1 cellular context compared by ENCODE assay signal in genomic region chr16:23678430-23679273, GRCh38.
A peak's percentile ranks its signal among the peaks of the same experiment; 100 is the strongest.
TF ChIP-seq lines count a peak whose summit lies in the region.

TSS of gene PLK1 (plus strand) at chr16:23678889. CDS start at chr16:23678933, 44 bp downstream.

TF ChIP-seq in HepG2, 621 proteins besides CTCF, POLR2A, EP300 and RAD21 (continued from another document and continues in another):
- TF ChIP-seq USF2 (IDR thresholded peaks at IDR 0.05; ENCODE audit: low read depth, low read length) (peak; percentile 64), USF2 (CRISPR knock-in tag; IDR thresholded peaks at IDR 0.05; ENCODE audit: borderline replicate concordance) (peak; percentile 57; the same call in 1 of the 2 replicates), BORCS8-MEF2B (CRISPR knock-in tag; IDR thresholded peaks at IDR 0.05) (peak; percentile 100), FOXM1 (CRISPR knock-in tag; IDR thresholded peaks at IDR 0.05) (peak; percentile 99), ZNF253 (CRISPR knock-in tag; IDR thresholded peaks at IDR 0.05; ENCODE audit: borderline replicate concordance) (peak; percentile 100), HMGXB3 (CRISPR knock-in tag; IDR thresholded peaks at IDR 0.05; ENCODE audit: borderline replicate concordance) (peak; percentile 92), HMG20A (CRISPR knock-in tag; IDR thresholded peaks at IDR 0.05; ENCODE audit: borderline replicate concordance) (no peak), EED (CRISPR knock-in tag; IDR thresholded peaks at IDR 0.05) (0 out of 2 replicates have a peak, but pooled peaks have one; percentile 40), CHD4 (IDR thresholded peaks at IDR 0.05; ENCODE audit: borderline replicate concordance, low read length) (no peak; the same call in 1 of the 2 replicates), THYN1 (CRISPR knock-in tag; IDR thresholded peaks at IDR 0.05; ENCODE audit: borderline replicate concordance, low read depth) (peak; percentile 100), THAP8 (CRISPR knock-in tag; IDR thresholded peaks at IDR 0.05; ENCODE audit: borderline replicate concordance) (no peak; the same call in 1 of the 2 replicates), GTF3A (CRISPR knock-in tag; conservative IDR thresholded peaks at IDR 0.05) (0 out of 2 replicates have a peak, but pooled peaks have one; percentile 56), SUZ12 (IDR thresholded peaks at IDR 0.05; ENCODE audit: low read depth, low read length) (peak; percentile 75), ZBTB49 (CRISPR knock-in tag; IDR thresholded peaks at IDR 0.05; ENCODE audit: borderline replicate concordance) (no peak), MBD4 (IDR thresholded peaks at IDR 0.05; ENCODE audit: borderline replicate concordance, low read length) (no peak), SKI (IDR thresholded peaks at IDR 0.05; ENCODE audit: partially characterized antibody) (peak; percentile 43), ZNF510 (CRISPR knock-in tag; IDR thresholded peaks at IDR 0.05; ENCODE audit: low read depth) (peak; percentile 88), CC2D1A (CRISPR knock-in tag; IDR thresholded peaks at IDR 0.05) (peak; percentile 100), RBAK (CRISPR knock-in tag; IDR thresholded peaks at IDR 0.05) (no peak), ZNF446 (CRISPR knock-in tag; IDR thresholded peaks at IDR 0.05) (0 out of 2 replicates have a peak, but pooled peaks have one; percentile 33), GATAD2A (CRISPR knock-in tag; IDR thresholded peaks at IDR 0.05) (no peak; the same call in none of the 2 replicates), CSRNP1 (CRISPR knock-in tag; IDR thresholded peaks at IDR 0.05) (peak; percentile 100), CBFB (CRISPR knock-in tag; IDR thresholded peaks at IDR 0.05) (peak; percentile 76), MED13 (CRISPR knock-in tag; IDR thresholded peaks at IDR 0.05) (0 out of 2 replicates have a peak, but pooled peaks have one; percentile 40), ZNF747 (CRISPR knock-in tag; IDR thresholded peaks at IDR 0.05; ENCODE audit: borderline replicate concordance) (peak; percentile 65; the same call in 1 of the 2 replicates), NFYC (CRISPR knock-in tag; IDR thresholded peaks at IDR 0.05) (peak; percentile 97), CCAR2 (optimal IDR thresholded peaks at IDR 0.05; ENCODE audit: low read depth, low read length) (no peak), ZNF567 (CRISPR knock-in tag; IDR thresholded peaks at IDR 0.05; ENCODE audit: borderline replicate concordance) (peak; percentile 62; the same call in 1 of the 2 replicates), NBN (conservative IDR thresholded peaks at IDR 0.05) (no peak), ZFY (CRISPR knock-in tag; IDR thresholded peaks at IDR 0.05) (no peak), ZNF138 (CRISPR knock-in tag; IDR thresholded peaks at IDR 0.05; ENCODE audit: low read depth) (no peak; the same call in 1 of the 2 replicates), ZNF441 (CRISPR knock-in tag; IDR thresholded peaks at IDR 0.05; ENCODE audit: borderline replicate concordance) (no peak), YEATS4 (CRISPR knock-in tag; IDR thresholded peaks at IDR 0.05; ENCODE audit: borderline replicate concordance) (peak; percentile 99), PBX3 (CRISPR knock-in tag; IDR thresholded peaks at IDR 0.05; ENCODE audit: borderline replicate concordance) (no peak), KLF16 (CRISPR knock-in tag; IDR thresholded peaks at IDR 0.05) (peak in 1 of 2 experiments; percentile 95; a peak in 2 of 4 replicates), MLLT10 (CRISPR knock-in tag; IDR thresholded peaks at IDR 0.05) (no peak), ZNF709 (CRISPR knock-in tag; IDR thresholded peaks at IDR 0.05) (peak; percentile 31; the same call in 1 of the 2 replicates), ZNF225 (CRISPR knock-in tag; IDR thresholded peaks at IDR 0.05) (no peak), XRCC5 (optimal IDR thresholded peaks at IDR 0.05; ENCODE audit: low read length) (peak; percentile 90), NCOR1 (IDR thresholded peaks at IDR 0.05; ENCODE audit: borderline replicate concordance, low read length) (peak; percentile 85), PAF1 (CRISPR knock-in tag; IDR thresholded peaks at IDR 0.05) (no peak), ZNF782 (CRISPR knock-in tag; IDR thresholded peaks at IDR 0.05; ENCODE audit: borderline replicate concordance) (peak; percentile 77; the same call in 1 of the 2 replicates), GPBP1L1 (CRISPR knock-in tag; IDR thresholded peaks at IDR 0.05) (no peak), NFAT5 (CRISPR knock-in tag; IDR thresholded peaks at IDR 0.05) (peak; percentile 70; the same call in 1 of the 2 replicates), KDM5A (IDR thresholded peaks at IDR 0.05; ENCODE audit: borderline replicate concordance, low read length) (peak; percentile 87), FOSL2 (CRISPR knock-in tag; IDR thresholded peaks at IDR 0.05) (peak; percentile 32; the same call in 1 of the 2 replicates), CHD2 (IDR thresholded peaks at IDR 0.05; ENCODE audit: low read depth, low read length) (peak; percentile 71; the same call in 1 of the 2 replicates)
